ENCODE assay signal across 19 cellular contexts in genomic region chr17:78675836-78676235, GRCh38.
DNase-seq lines count a peak whose midpoint lies in the region; ATAC-seq and TF ChIP-seq lines count a peak whose summit lies in the region.
"Had no signal": no experiment of that assay in that cellular context is flagged by ENCODE, and none has a peak within 500 bp of the region (broad histone marks: within the 10 kb centered on the region; RNA-seq: fewer than 3 reads in every experiment).

No MANE protein-coding gene starts in this region.

- TF ChIP-seq CTCF in endothelial cell (IDR thresholded peaks at IDR 0.05; ENCODE audit: unreplicated experiment), result no peak
- no peak for TF ChIP-seq CTCF in spleen (IDR thresholded peaks at IDR 0.05 in 8 of 11, conservative IDR thresholded peaks at IDR 0.05 in 3 of 11)

- DNase-seq in activated naive CD4-positive, alpha-beta T cell treated with anti-CD3 and anti-CD28 coated beads, Interleukin-2, amount 10 ng/mL, durations not matched to agents 7 days and 5 days, result no peak
- no peak for DNase-seq in activated naive CD4-positive, alpha-beta T cell (lab: John Stamatoyannopoulos, UW)
- DNase-seq in T-helper 17 cell (no peak), endothelial cell (ENCODE audit: low spot score) (no peak), spleen (peak; percentile 28)
- DNase-seq: AML-193; CD8-positive, alpha-beta T cell; DND-41; GDM1; GOT3; Karpas-422; NCI-H1105 treated with DMSO at 0.1 percent for 48 hours; NCI-H1930; NCI-H2171 treated with DMSO at 0.1 percent for 48 hours; NCI-H774; PC-9 had no signal

- 95 to 97% (median 96%) methylated on average over 15 of the region's 15 CpGs for WGBS in spleen, 5 donors

- H3K27ac ChIP-seq in spleen, result no peak overlapping the region
- H3K27ac ChIP-seq: PC-9 had no signal

- no peaks in the 10 kb centered on the region for H3K9me3 Mint-ChIP-seq in activated naive CD4-positive, alpha-beta T cell treated with anti-CD3 and anti-CD28 coated beads, Interleukin-2, amount 10 ng/mL, durations not matched to agents 7 days and 5 days
- no peaks in the 10 kb centered on the region for H3K9me3 Mint-ChIP-seq in endothelial cell (ENCODE audit: unreplicated experiment)
- H3K9me3 Mint-ChIP-seq: CD8-positive, alpha-beta T cell had no signal

- H3K27me3 Mint-ChIP-seq in activated naive CD4-positive, alpha-beta T cell treated with anti-CD3 and anti-CD28 coated beads, Interleukin-2, amount 10 ng/mL, durations not matched to agents 7 days and 5 days, result no peaks in the 10 kb centered on the region
- H3K27me3 Mint-ChIP-seq in T-helper 17 cell (no peaks in the 10 kb centered on the region), endothelial cell (ENCODE audit: unreplicated experiment) (peaks cover 4% of the 10 kb centered on the region)

- H3K27ac Mint-ChIP-seq in activated naive CD4-positive, alpha-beta T cell treated with anti-CD3 and anti-CD28 coated beads, Interleukin-2, amount 10 ng/mL, durations not matched to agents 7 days and 5 days, result peak overlapping the region; percentile 55
- H3K27ac Mint-ChIP-seq in T-helper 17 cell (peak overlapping the region; percentile 57), endothelial cell (ENCODE audit: unreplicated experiment) (no peak overlapping the region)
- H3K27ac Mint-ChIP-seq: CD8-positive, alpha-beta T cell had no signal

- CTCF ChIA-PET in activated naive CD4-positive, alpha-beta T cell treated with anti-CD3 and anti-CD28 coated beads, Interleukin-2, amount 10 ng/mL, durations not matched to agents 7 days and 5 days (lab: Charles Lee), result no interaction called here

- TF ChIP-seq POLR2A in spleen (IDR thresholded peaks at IDR 0.05), result no peak
- no peak for TF ChIP-seq POLR2A in GM18505 (IDR thresholded peaks at IDR 0.05; ENCODE audit: borderline replicate concordance, extremely low read depth, insufficient read depth, insufficient read length)

- ATAC-seq in T-helper 17 cell (no peak), HG02884 (IDR thresholded peaks at IDR 0.05; ENCODE audit: unreplicated experiment) (no peak), GM18909 (IDR thresholded peaks at IDR 0.05; ENCODE audit: poor library complexity, unreplicated experiment) (no peak), GM18505 (IDR thresholded peaks at IDR 0.05; ENCODE audit: unreplicated experiment) (no peak)
- ATAC-seq: CD8-positive, alpha-beta T cell had no signal

- peaks cover 82% of the 10 kb centered on the region for H3K36me3 Mint-ChIP-seq in activated naive CD4-positive, alpha-beta T cell treated with anti-CD3 and anti-CD28 coated beads, Interleukin-2, amount 10 ng/mL, durations not matched to agents 7 days and 5 days
- H3K36me3 Mint-ChIP-seq in T-helper 17 cell (ENCODE audit: low read depth) (peaks cover 10% of the 10 kb centered on the region), endothelial cell (ENCODE audit: low read depth, unreplicated experiment) (peaks cover 48% of the 10 kb centered on the region)

- H3K4me3 Mint-ChIP-seq in activated naive CD4-positive, alpha-beta T cell treated with anti-CD3 and anti-CD28 coated beads, Interleukin-2, amount 10 ng/mL, durations not matched to agents 7 days and 5 days, result no peak overlapping the region
- H3K4me3 Mint-ChIP-seq in T-helper 17 cell (peak overlapping the region; percentile 41), endothelial cell (ENCODE audit: unreplicated experiment) (peak overlapping the region; percentile 11)
- H3K4me3 Mint-ChIP-seq: CD8-positive, alpha-beta T cell had no signal

- H3K4me3 ChIP-seq in spleen, result no peak overlapping the region
- H3K4me3 ChIP-seq: PC-9 had no signal

- H3K9me3 ChIP-seq in T-helper 17 cell (ENCODE audit: control insufficient read depth, low read length, poor library complexity, severe bottlenecking) (no peaks in the 10 kb centered on the region), spleen (no peaks in the 10 kb centered on the region)

- intact Hi-C loops in spleen (cut with DNase I; ENCODE audit: low total_unique reads), result no loop called here

- peaks cover 0 to 11% (median 4%) of the 10 kb centered on the region in 6 donors for H3K4me1 ChIP-seq in spleen

- H3K4me1 Mint-ChIP-seq in activated naive CD4-positive, alpha-beta T cell treated with anti-CD3 and anti-CD28 coated beads, Interleukin-2, amount 10 ng/mL, durations not matched to agents 7 days and 5 days, result peaks cover 2% of the 10 kb centered on the region
- H3K4me1 Mint-ChIP-seq in T-helper 17 cell (peaks cover 12% of the 10 kb centered on the region), endothelial cell (ENCODE audit: unreplicated experiment) (peaks cover 6% of the 10 kb centered on the region)

- H3K36me3 ChIP-seq in spleen, result peaks cover 9 to 99% (median 83%) of the 10 kb centered on the region in 6 donors

- no peaks in the 10 kb centered on the region for H3K27me3 ChIP-seq in spleen (replicated peaks in 1 of 7)
